In the genomic region with DNA sequence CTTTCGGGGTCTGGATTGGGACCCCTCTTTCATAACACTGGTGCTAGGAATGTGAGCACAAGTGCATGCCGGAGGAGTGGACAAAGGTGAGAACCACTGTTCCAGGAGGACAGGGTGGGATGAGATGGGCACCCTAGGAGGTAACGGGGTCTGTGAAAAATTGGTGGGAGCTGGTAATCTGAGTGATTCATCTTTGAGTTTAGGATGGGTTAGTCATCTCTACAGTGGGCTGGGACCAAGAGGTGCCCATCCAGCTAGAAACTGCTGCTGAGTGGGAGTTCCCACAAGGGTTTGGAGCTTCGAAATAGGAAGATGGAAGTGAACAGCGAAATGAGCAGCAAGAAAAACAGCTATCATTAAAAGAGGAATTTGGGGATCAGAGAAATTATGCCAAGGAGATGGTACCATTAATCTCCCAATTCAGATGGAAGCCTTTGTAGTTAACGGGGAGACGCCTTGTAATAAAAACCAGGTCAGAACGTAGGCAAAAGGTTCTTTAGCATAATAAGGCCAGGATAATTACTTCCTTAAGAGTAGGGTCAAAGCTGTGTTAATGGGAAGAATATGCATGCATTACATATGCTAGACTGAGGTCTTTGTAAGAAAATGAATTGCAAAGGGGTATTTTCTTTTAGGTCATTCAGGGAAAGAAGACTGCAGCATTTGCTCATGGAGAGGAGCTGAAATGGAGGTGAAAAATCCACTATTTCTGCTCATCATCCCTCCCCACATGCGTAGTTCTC, we compare ENCODE assay signal across 14 cellular contexts.
"Had no signal": no experiment of that assay in that cellular context is flagged by ENCODE, and none has a peak within 500 bp of the region (broad histone marks: within the 10 kb centered on the region; RNA-seq: fewer than 3 reads in every experiment).

No MANE protein-coding gene starts in this region.

- ATAC-seq: activated T-helper 17 cell treated with anti-CD3 and anti-CD28 coated beads, Interleukin-2, amount 50 U/mL, for 72 hours; left cardiac atrium; lower lobe of right lung had no signal

- DNase-seq: activated CD4-positive, alpha-beta T cell treated with anti-CD3 and anti-CD28 coated beads for 48 hours; activated naive CD4-positive, alpha-beta T cell treated with anti-CD3 and anti-CD28 coated beads, Interleukin-2, amount 10 ng/mL, durations not matched to agents 7 days and 5 days; colonic mucosa; foreskin melanocyte; head of caudate nucleus; left cardiac atrium; lower lobe of right lung; midbrain; retina; stomach; T1000 had no signal

- H3K4me3 ChIP-seq: cardiac muscle cell, colonic mucosa, lower lobe of right lung, stomach, thoracic aorta had no signal
